ENCODE assay signal across 8 cellular contexts in the genomic region with DNA sequence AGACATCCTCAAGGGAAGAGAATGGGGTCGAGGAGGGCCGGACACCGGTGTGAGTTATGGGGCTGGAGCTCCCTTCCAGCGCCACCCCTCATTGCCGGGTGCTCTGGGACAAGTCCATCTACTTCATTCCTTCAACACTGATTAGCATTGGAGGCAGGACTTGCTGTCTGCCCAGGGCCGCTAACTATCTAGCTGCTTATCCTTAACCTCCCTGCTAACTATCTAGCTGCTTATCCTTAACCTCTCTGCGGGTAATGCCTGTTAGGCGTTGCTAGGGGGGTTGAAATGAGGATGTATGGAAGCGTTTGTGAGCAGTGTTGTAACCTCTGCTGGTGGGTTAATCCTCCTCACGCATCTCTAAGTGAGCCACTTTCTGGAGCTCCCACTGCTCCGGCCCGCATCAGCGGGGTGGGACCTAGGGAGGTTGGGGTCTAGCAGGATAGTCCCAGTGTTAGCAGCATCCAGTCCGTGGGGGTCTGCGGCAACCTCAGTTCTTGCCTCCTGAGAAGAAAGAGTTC. TPM values are rescaled to one million over a fixed set of nuclear protein-coding genes. Genes with fewer than 3 reads are reported as not detected.
DNase-seq lines count a peak whose midpoint lies in the region; TF ChIP-seq lines count a peak whose summit lies in the region.

No MANE protein-coding gene starts in this region.

- no peaks in the 10 kb centered on the region for H3K27me3 ChIP-seq in SJSA1 (replicated peaks)

- H3K9me3 Mint-ChIP-seq in T-helper 2 cell treated with Interferon-gamma antibody and Interleukin-4, amounts not matched to agents 5 μg/mL and 100 μg/mL, for 36 hours, result no peaks in the 10 kb centered on the region

- DNase-seq in T-helper 2 cell treated with Interferon-gamma antibody and Interleukin-4, amounts not matched to agents 5 μg/mL and 100 μg/mL, for 36 hours (ENCODE audit: low spot score), result no peak
- no peak for DNase-seq in T-helper 2 cell
- DNase-seq in SJSA1 (ENCODE audit: low read depth in 1 of 2, low spot score in 2 of 2), result peak in 1 of 2 experiments; percentile 40
- DNase-seq in fibroblast of mammary gland (ENCODE audit: low read depth), result no peak
- DNase-seq in posterior vena cava (ENCODE audit: low spot score), result peak; percentile 79
- DNase-seq in ureter (ENCODE audit: low spot score), result no peak
- no peak for DNase-seq in A172 (ENCODE audit: low spot score)
- no peak for DNase-seq in NCI-H187 treated with DMSO at 0.1 percent for 48 hours (lab: John Stamatoyannopoulos, UW)

- peaks cover 27% of the 10 kb centered on the region for H3K4me1 Mint-ChIP-seq in T-helper 2 cell treated with Interferon-gamma antibody and Interleukin-4, amounts not matched to agents 5 μg/mL and 100 μg/mL, for 36 hours (ENCODE audit: low read depth)

- peak overlapping the region; percentile 47; the same call in 1 of the 2 replicates for H3K27ac ChIP-seq in SJSA1

- intact Hi-C loops in posterior vena cava (cut with DNase I), result no loop called here

- no peaks in the 10 kb centered on the region for H3K27me3 Mint-ChIP-seq in T-helper 2 cell treated with Interferon-gamma antibody and Interleukin-4, amounts not matched to agents 5 μg/mL and 100 μg/mL, for 36 hours (ENCODE audit: low read depth)

- H3K4me3 ChIP-seq in SJSA1 (peak overlapping the region; percentile 63), fibroblast of mammary gland (ENCODE audit: control insufficient read depth, low read depth, low read length) (peak overlapping the region; percentile 60)

- H3K36me3 ChIP-seq in SJSA1, result peaks cover 3% of the 10 kb centered on the region; the same call in 1 of the 2 replicates

- no peak for TF ChIP-seq CTCF in fibroblast of mammary gland (conservative IDR thresholded peaks at IDR 0.05; ENCODE audit: control insufficient read depth, insufficient read depth, low read depth, low read length)

- H3K4me1 ChIP-seq in SJSA1 (replicated peaks), result peaks cover 16% of the 10 kb centered on the region

- no peaks in the 10 kb centered on the region for H3K9me3 ChIP-seq in SJSA1 (replicated peaks)

- peak overlapping the region; percentile 83 for H3K4me3 Mint-ChIP-seq in T-helper 2 cell treated with Interferon-gamma antibody and Interleukin-4, amounts not matched to agents 5 μg/mL and 100 μg/mL, for 36 hours

- H3K36me3 Mint-ChIP-seq in T-helper 2 cell treated with Interferon-gamma antibody and Interleukin-4, amounts not matched to agents 5 μg/mL and 100 μg/mL, for 36 hours (ENCODE audit: low read depth), result no peaks in the 10 kb centered on the region

- H3K27ac Mint-ChIP-seq in T-helper 2 cell treated with Interferon-gamma antibody and Interleukin-4, amounts not matched to agents 5 μg/mL and 100 μg/mL, for 36 hours, result peak overlapping the region; percentile 43

RNA-seq across cellular contexts. Expression of a gene that starts 10.9 kb away (rescaled TPM):
- total RNA-seq in SJSA1 (2014; rRNA removed; shearing (Covaris generic)), result 1.6 and 1.9 TPM in 2 replicates
- total RNA-seq in posterior vena cava, result 1 to 10 TPM; 1.5 to 3.9 TPM
- 9.2 TPM for total RNA-seq in ureter
- total RNA-seq in A172 (2014; rRNA removed; shearing (Covaris generic)), result 4.7 and 5.8 TPM in 2 replicates

RNA-seq across cellular contexts. Expression of a gene that starts 13.3 kb away (rescaled TPM):
- not detected in 2 replicates for total RNA-seq in SJSA1 (2014; rRNA removed; shearing (Covaris generic))
- total RNA-seq in posterior vena cava (1 to 10 TPM; 7.4 to 9.8 TPM), ureter (15.2 TPM)
- not detected in 2 replicates for total RNA-seq in A172 (2014; rRNA removed; shearing (Covaris generic))

RNA-seq across cellular contexts. Expression of a gene that starts 48.1 kb away (rescaled TPM):
- 35.5 and 40.8 TPM in 2 replicates for total RNA-seq in SJSA1 (2014; rRNA removed; shearing (Covaris generic))
- total RNA-seq in posterior vena cava, result 10 to 100 TPM; 21.9 to 23.3 TPM
- 30.0 TPM for total RNA-seq in ureter
- total RNA-seq in A172 (2014; rRNA removed; shearing (Covaris generic)), result 39.7 and 41.7 TPM in 2 replicates
